In the genomic region with DNA sequence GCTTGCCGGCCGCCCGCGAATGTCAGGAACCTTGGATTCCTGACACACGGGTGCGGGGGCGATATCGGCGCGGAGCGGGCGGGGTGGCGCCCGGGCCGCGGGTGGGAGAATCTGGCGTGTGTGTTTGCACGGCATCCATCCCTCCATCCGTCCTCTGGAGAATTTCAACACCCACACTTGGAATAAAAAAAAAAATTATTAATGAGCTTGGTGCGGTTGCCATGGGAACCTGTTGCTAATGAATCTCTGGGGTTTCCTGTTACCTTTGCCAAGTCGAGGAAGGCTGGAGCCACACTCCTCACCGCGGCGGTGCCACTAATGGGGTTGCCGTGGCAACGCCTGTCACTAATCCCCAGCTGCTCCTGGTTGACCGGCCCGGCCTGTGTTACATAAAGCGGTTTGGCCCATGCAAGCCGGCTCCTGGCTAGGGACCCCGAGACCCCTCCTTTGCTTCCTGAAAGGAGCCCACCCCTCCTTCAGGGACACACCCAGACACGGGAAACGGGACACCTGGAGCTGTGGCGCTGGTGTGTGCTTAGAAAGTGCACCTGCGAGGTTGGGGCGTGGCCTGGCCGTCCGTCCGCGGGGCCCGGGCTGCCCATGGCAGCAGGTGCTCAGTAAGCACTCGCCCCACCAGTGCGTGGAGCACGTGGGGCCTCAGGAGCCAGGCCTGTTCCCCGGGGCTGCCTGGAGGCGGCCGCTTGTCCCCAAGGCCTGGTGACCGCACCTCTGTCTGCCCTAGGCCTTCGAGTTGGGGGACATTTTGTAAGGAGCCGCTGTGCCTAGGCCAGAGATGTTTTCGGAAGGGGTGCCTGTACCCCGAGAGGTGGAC, we compare ENCODE assay signal across 13 cellular contexts. TPM values are rescaled to one million over a fixed set of nuclear protein-coding genes. Genes with fewer than 3 reads are reported as not detected.
DNase-seq lines count a peak whose midpoint lies in the region; ATAC-seq, FAIRE-seq and TF ChIP-seq lines count a peak whose summit lies in the region.
"Had no signal": no experiment of that assay in that cellular context is flagged by ENCODE, and none has a peak within 500 bp of the region (broad histone marks: within the 10 kb centered on the region; RNA-seq: fewer than 3 reads in every experiment).

No MANE protein-coding gene starts in this region.

- no peaks in the 10 kb centered on the region for H3K9me2 ChIP-seq in neural cell (ENCODE audit: insufficient read depth, low read length)

- peaks cover 51 to 96% of the 10 kb centered on the region in 2 experiments for H3K27me3 ChIP-seq in K562 (ENCODE audit: control insufficient read depth in 2 of 2, insufficient read depth in 2 of 2, low read length in 2 of 2)
- no peaks in the 10 kb centered on the region for H3K27me3 ChIP-seq in neural cell (ENCODE audit: insufficient read depth, low read depth, low read length)

- no peak for TF ChIP-seq CTCF in D721Med (IDR thresholded peaks at IDR 0.05; ENCODE audit: insufficient read depth, missing control alignments)
- TF ChIP-seq CTCF in K562 (IDR thresholded peaks at IDR 0.05 in 2 of 3, conservative IDR thresholded peaks at IDR 0.05 in 1 of 3; ENCODE audit: insufficient read depth in 2 of 3, low read depth in 1 of 3, low read length in 3 of 3), result no peak
- no peak for TF ChIP-seq CTCF in neural cell (IDR thresholded peaks at IDR 0.05; ENCODE audit: poor library complexity, severe bottlenecking)
- TF ChIP-seq CTCF in foreskin fibroblast (IDR thresholded peaks at IDR 0.05; ENCODE audit: low read depth, low read length), result no peak

- CTCF ChIA-PET in K562 (lab: Yijun Ruan, JAX; ENCODE audit: low intra/inter-chr PET ratio), result no interaction called here

- H3K27ac ChIP-seq in K562 (ENCODE audit: extremely low read depth, low read depth, low read length) (no peak overlapping the region), neural cell (ENCODE audit: low read length) (no peak overlapping the region)

- no peaks in the 10 kb centered on the region for H3K79me2 ChIP-seq in K562 (ENCODE audit: control insufficient read depth, insufficient read depth, low read length)
- no peaks in the 10 kb centered on the region for H3K79me2 ChIP-seq in neural cell (replicated peaks; ENCODE audit: insufficient read depth, low read length)

- in situ Hi-C loops in K562 (cut with MboI), result no loop called here

- no peak overlapping the region for H3K4me2 ChIP-seq in K562 (ENCODE audit: insufficient read depth, low read length)
- H3K4me2 ChIP-seq in neural cell (ENCODE audit: low read length), result no peak overlapping the region

- peaks cover 0 to 70% of the 10 kb centered on the region in 2 experiments; a peak in 2 of 5 replicates for H3K4me1 ChIP-seq in K562 (replicated peaks in 1 of 2; ENCODE audit: control insufficient read depth in 2 of 2, insufficient read depth in 2 of 2, low read length in 2 of 2)

- no peak overlapping the region for H2AFZ ChIP-seq in K562 (ENCODE audit: low read depth, low read length)
- H2AFZ ChIP-seq in neural cell (ENCODE audit: low read depth, low read length), result no peak overlapping the region

- POLR2A ChIA-PET in K562 (lab: Yijun Ruan, JAX), result interaction anchor here (0.7 kb wide), 1 partner anchor 12 kb away, joined by 4 read pairs; no protein-coding TSS in a partner anchor

- H3K9me1 ChIP-seq in K562 (ENCODE audit: control insufficient read depth, insufficient read depth, low read length), result no peaks in the 10 kb centered on the region

- intact Hi-C loops in K562 (cut with micrococcal nuclease), result no loop called here

- no peak for ATAC-seq in K562
- ATAC-seq: GM12878, Panc1 had no signal

- H3K9me3 ChIP-seq in K562 (replicated peaks; ENCODE audit: control insufficient read depth, insufficient read depth, low read depth, low read length) (no peaks in the 10 kb centered on the region), neural cell (ENCODE audit: low read length) (no peaks in the 10 kb centered on the region)

- peak; percentile 88 for DNase-seq in D721Med (ENCODE audit: insufficient read length, low spot score)
- peak; percentile 56 for DNase-seq in NCI-H187 treated with DMSO at 0.1 percent for 48 hours (lab: John Stamatoyannopoulos, UW)
- DNase-seq in K562 (ENCODE audit: extremely low read depth in 1 of 4, low spot score in 3 of 4), result no peak
- DNase-seq in NOMO-1 treated with DMSO at 0.1 percent for 48 hours (lab: John Stamatoyannopoulos, UW; ENCODE audit: unreplicated experiment), result no peak
- DNase-seq in NCI-H1694 treated with DMSO at 0.1 percent for 48 hours (lab: John Stamatoyannopoulos, UW), result no peak
- DNase-seq in amniotic stem cell (lab: John Stamatoyannopoulos, UW), result no peak
- DNase-seq in foreskin fibroblast, result no peak
- DNase-seq: activated B cell treated with CpG ODN at 0.5 μM for 24 hours had no signal

- no TSS peak for BruUV-seq in K562 (replicated peaks; lab: Mats Ljungman, UMichigan)

- FAIRE-seq in D721Med (lab: Jason Lieb, UNC), result no peak
- FAIRE-seq in K562 (lab: Jason Lieb, UNC), result no peak
- FAIRE-seq: GM12878 had no signal

- H3K9ac ChIP-seq in K562 (ENCODE audit: insufficient read depth in 1 of 2, low read depth in 2 of 2, low read length in 2 of 2) (no peak overlapping the region), neural cell (ENCODE audit: low read length) (no peak overlapping the region)

- no peaks in the 10 kb centered on the region for H3F3A ChIP-seq in neural cell (ENCODE audit: insufficient read depth, low read length, poor library complexity, severe bottlenecking)

- 4% methylated on average over 43 of the region's 52 CpGs for WGBS in K562 (ENCODE audit: insufficient coverage, low coverage, missing lambda C conversion rate)

- H3K36me3 ChIP-seq in K562 (ENCODE audit: control insufficient read depth, insufficient read depth, low read length) (no peaks in the 10 kb centered on the region), neural cell (ENCODE audit: insufficient read depth, low read length) (no peaks in the 10 kb centered on the region)

- no peak for TF ChIP-seq POLR2A in K562 (conservative IDR thresholded peaks at IDR 0.05)

- H4K20me1 ChIP-seq in K562 (replicated peaks; ENCODE audit: control insufficient read depth, insufficient read depth, low read length) (peaks cover 26% of the 10 kb centered on the region), neural cell (ENCODE audit: insufficient read depth) (no peaks in the 10 kb centered on the region)

- no peak overlapping the region for H3K4me3 ChIP-seq in K562
- peak overlapping the region; percentile 28 for H3K4me3 ChIP-seq in neural cell (ENCODE audit: low read length)
- H3K4me3 ChIP-seq in foreskin fibroblast (ENCODE audit: low read depth in 1 of 2, low read length in 2 of 2), result no peak overlapping the region
- H3K4me3 ChIP-seq: GM12878 had no signal

- TF ChIP-seq RAD21 in K562 (CRISPR knock-in tag; conservative IDR thresholded peaks at IDR 0.05 in 1 of 2, IDR thresholded peaks at IDR 0.05 in 1 of 2), result no peak
- TF ChIP-seq RAD21 in neural cell (conservative IDR thresholded peaks at IDR 0.05), result no peak

- TF ChIP-seq EP300 in K562 (IDR thresholded peaks at IDR 0.05; ENCODE audit: low read length) (no peak), neural cell (conservative IDR thresholded peaks at IDR 0.05; ENCODE audit: poor library complexity, severe bottlenecking) (no peak)

TF ChIP-seq in neural cell, 6 proteins besides CTCF, POLR2A, EP300 and RAD21:
- TF ChIP-seq POLR2AphosphoS5 (IDR thresholded peaks at IDR 0.05) (no peak), SMC3 (conservative IDR thresholded peaks at IDR 0.05; ENCODE audit: poor library complexity) (no peak), EZH2 (IDR thresholded peaks at IDR 0.05; ENCODE audit: borderline replicate concordance, insufficient read depth, low read length, poor library complexity, severe bottlenecking) (no peak)

RNA-seq across cellular contexts. Expression of a gene that starts 14.6 kb away (rescaled TPM):
- 0.44 and 1.6 TPM in 2 replicates for total RNA-seq in K562 (2011; cell fraction: chromatin; rRNA removed; ENCODE audit: low replicate concordance)
- 0.79 and 1.2 TPM in 2 replicates for total RNA-seq in K562 (2011; cell fraction: nucleolus; rRNA removed)
- total RNA-seq in K562 (2011; cell fraction: nucleoplasm; rRNA removed), result 0.22 and 0.53 TPM in 2 replicates
- total RNA-seq in K562 (2014; rRNA removed), result 0.04 TPM in 1 of 2 replicates, not detected in the other
- not detected in 2 replicates for total RNA-seq in K562 (2014; rRNA removed; fragmentation: Illumina TruSeq; extraction: Trizol)
- not detected in 2 replicates for total RNA-seq in K562 (2015; rRNA removed; fragmentation: Illumina TruSeq; extraction: Trizol)
- total RNA-seq in K562 (2021), result 0.09 and 0.18 TPM in 2 replicates
- polyA plus RNA-seq in K562 (2011; rRNA removed), result 0.10 and 0.11 TPM in 2 replicates
- polyA plus RNA-seq in K562 (2011; cell fraction: cytosol; rRNA removed), result 0.10 and 0.12 TPM in 2 replicates
- polyA plus RNA-seq in K562 (2011; cell fraction: nucleus; rRNA removed), result 0.11 and 0.40 TPM in 2 replicates
- 0.07 and 0.12 TPM in 2 replicates for polyA plus RNA-seq in K562 (2012)
- polyA plus RNA-seq in K562 (2014; fragmentation: Illumina TruSeq; extraction: Trizol), result not detected in 2 replicates
- not detected for polyA plus RNA-seq in K562 (2014; fragmentation: Nextera tagmentation; extraction: Ambion mirVana)
- polyA plus RNA-seq in K562 (2014; rRNA removed), result not detected in 2 replicates
- 0.03 and 0.04 TPM in 2 replicates for polyA minus RNA-seq in K562 (2011; rRNA and poly(A)+ RNA removed)
- polyA minus RNA-seq in K562 (2011; cell fraction: cytosol; rRNA and poly(A)+ RNA removed), result not detected in 2 replicates
- 0.27 and 0.33 TPM in 2 replicates for polyA minus RNA-seq in K562 (2011; cell fraction: nucleus; rRNA and poly(A)+ RNA removed)
- polyA plus RNA-seq in neural cell, result 27.7 and 35.7 TPM in 2 replicates
- 42.7 and 55.0 TPM in 2 replicates for polyA minus RNA-seq in neural cell
- polyA plus RNA-seq: IgD-negative memory B cell had no signal

RNA-seq across cellular contexts. Expression of a gene that starts 57.6 kb away (rescaled TPM):
- not detected in 2 replicates for total RNA-seq in K562 (2011; cell fraction: chromatin; rRNA removed; ENCODE audit: low replicate concordance)
- not detected in 2 replicates for total RNA-seq in K562 (2011; cell fraction: nucleolus; rRNA removed)
- not detected in 2 replicates for total RNA-seq in K562 (2011; cell fraction: nucleoplasm; rRNA removed)
- total RNA-seq in K562 (2014; rRNA removed) (not detected in 2 replicates), K562 (2014; rRNA removed; fragmentation: Illumina TruSeq; extraction: Trizol) (not detected in 2 replicates), K562 (2015; rRNA removed; fragmentation: Illumina TruSeq; extraction: Trizol) (not detected in 2 replicates), K562 (2021) (not detected in 2 replicates)
- polyA plus RNA-seq in K562 (2011; rRNA removed) (not detected in 2 replicates), K562 (2014; fragmentation: Illumina TruSeq; extraction: Trizol) (not detected in 2 replicates), K562 (2014; fragmentation: Nextera tagmentation; extraction: Ambion mirVana) (not detected), K562 (2014; rRNA removed) (not detected in 2 replicates), neural cell (not detected in 2 replicates)
- not detected in 2 replicates for polyA plus RNA-seq in K562 (2011; cell fraction: cytosol; rRNA removed)
- not detected in 2 replicates for polyA plus RNA-seq in K562 (2011; cell fraction: nucleus; rRNA removed)
- not detected in 2 replicates for polyA plus RNA-seq in K562 (2012)
- not detected in 2 replicates for polyA minus RNA-seq in K562 (2011; rRNA and poly(A)+ RNA removed)
- not detected in 2 replicates for polyA minus RNA-seq in K562 (2011; cell fraction: cytosol; rRNA and poly(A)+ RNA removed)
- polyA minus RNA-seq in K562 (2011; cell fraction: nucleus; rRNA and poly(A)+ RNA removed), result not detected in 2 replicates
- not detected in 2 replicates for polyA minus RNA-seq in neural cell
- total RNA-seq: activated B cell treated with CpG ODN at 0.5 μM for 24 hours, GM12878 had no signal
- polyA plus RNA-seq: BJ, GM12878, IgD-negative memory B cell had no signal

Comparison
In these comparisons a context has a peak if more than half of its experiments do, and no peak if none do; other contexts are left out.
1. DNase-seq: peak in D721Med (single experiment) and NCI-H187 treated with DMSO at 0.1 percent for 48 hours (single experiment); none in K562 (0 of 4), NOMO-1 treated with DMSO at 0.1 percent for 48 hours (single experiment), NCI-H1694 treated with DMSO at 0.1 percent for 48 hours (single experiment), amniotic stem cell (single experiment) and foreskin fibroblast (0 of 2).
2. RNA of a gene that starts 14.6 kb away (polyA plus RNA-seq): 27.7 to 35.7 TPM in neural cell; 0.07 to 0.40 TPM in K562; every median in the first group is over 10 times any median in the second.